ENCODE assay signal across 9 cellular contexts in the genomic region with DNA sequence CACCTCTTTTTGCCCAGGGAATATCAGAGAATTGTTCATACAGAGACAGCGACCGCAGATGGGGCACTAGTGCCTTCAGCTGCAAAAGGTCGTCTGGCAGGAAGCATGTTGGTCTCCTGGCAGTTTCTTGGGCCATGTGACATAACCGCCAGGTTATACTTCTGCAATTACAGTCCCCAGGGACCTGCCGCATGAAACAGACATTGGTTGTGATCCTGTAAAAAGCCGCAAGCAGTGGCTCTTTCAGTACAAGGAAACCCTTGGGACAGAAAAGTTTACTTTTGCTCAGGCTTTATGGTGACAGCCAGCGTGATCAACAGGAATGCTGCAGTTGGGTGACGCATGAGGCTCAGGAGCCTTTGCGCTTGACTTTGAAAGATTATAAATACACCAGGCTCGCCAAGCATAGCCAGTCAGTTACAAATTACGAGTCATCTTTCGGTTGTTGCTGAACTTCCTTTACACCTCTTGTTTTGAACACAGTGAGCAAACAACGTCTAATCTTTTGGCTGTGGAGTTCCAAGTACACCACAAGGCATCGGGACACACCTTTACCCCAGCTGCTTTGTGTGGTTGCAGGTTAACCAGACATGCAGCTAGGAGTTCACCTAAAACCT. TPM values are rescaled to one million over a fixed set of nuclear protein-coding genes. Genes with fewer than 3 reads are reported as not detected.
DNase-seq lines count a peak whose midpoint lies in the region; ATAC-seq and TF ChIP-seq lines count a peak whose summit lies in the region.
"Had no signal": no experiment of that assay in that cellular context is flagged by ENCODE, and none has a peak within 500 bp of the region (broad histone marks: within the 10 kb centered on the region; RNA-seq: fewer than 3 reads in every experiment).

No MANE protein-coding gene starts in this region.

- TF ChIP-seq POLR2A in transverse colon (IDR thresholded peaks at IDR 0.05): peak; percentile 52

- H3K4me3 ChIP-seq in transverse colon (peak overlapping the region in 1 of 4 donors; percentile 25), trophoblast cell (ENCODE audit: low read depth, low read length) (no peak overlapping the region)
- H3K4me3 ChIP-seq: A549 had no signal

- peak; percentile 2 for TF ChIP-seq EP300 in transverse colon (IDR thresholded peaks at IDR 0.05; ENCODE audit: low read depth)

- no peak overlapping the region for H2BK12ac ChIP-seq in trophoblast cell (ENCODE audit: low read length)

- TF ChIP-seq CTCF in transverse colon (IDR thresholded peaks at IDR 0.05): no peak

- WGBS in transverse colon (ENCODE audit: low coverage in 1 of 2), 2 donors: 27 to 30% methylated on average over 7 to 14 of the region's 14 CpGs
- no CpG with 5 or more reads among the region's 14 CpGs for WGBS in trophoblast cell (ENCODE audit: extremely low coverage, insufficient coverage, insufficient read length)

- H4K12ac ChIP-seq in trophoblast cell (ENCODE audit: low read depth, low read length): no peak overlapping the region

- H3K18ac ChIP-seq in trophoblast cell (ENCODE audit: low read length): no peak overlapping the region

- H2BK120ac ChIP-seq in trophoblast cell (ENCODE audit: insufficient read depth, low read length, poor library complexity): no peak overlapping the region

- H3K27ac ChIP-seq in transverse colon (peak overlapping the region; percentile 79 to 86 (median 80)), trophoblast cell (ENCODE audit: low read depth, low read length) (no peak overlapping the region)
- H3K27ac ChIP-seq: A549 had no signal

- no peaks in the 10 kb centered on the region for H3K79me2 ChIP-seq in trophoblast cell (ENCODE audit: control insufficient read depth, insufficient read depth, low read length, poor library complexity)

- H4K91ac ChIP-seq in trophoblast cell (ENCODE audit: low read depth, low read length): no peak overlapping the region

- H3K9ac ChIP-seq in trophoblast cell (ENCODE audit: low read length): no peak overlapping the region

- H3K4me2 ChIP-seq in trophoblast cell (ENCODE audit: low read length): no peak overlapping the region
- H3K4me2 ChIP-seq: A549 had no signal

- no peak overlapping the region for H2BK5ac ChIP-seq in trophoblast cell (ENCODE audit: low read depth, low read length, poor library complexity)

- H3K27me3 ChIP-seq in transverse colon (no peaks in the 10 kb centered on the region), trophoblast cell (ENCODE audit: insufficient read depth, low read length) (no peaks in the 10 kb centered on the region)

- H3K14ac ChIP-seq in trophoblast cell (ENCODE audit: low read length): no peak overlapping the region

- H2AK5ac ChIP-seq in trophoblast cell (ENCODE audit: low read length): no peak overlapping the region

- no peaks in the 10 kb centered on the region for H3K79me1 ChIP-seq in trophoblast cell (ENCODE audit: low read length)

- H3K9me3 ChIP-seq in transverse colon (no peaks in the 10 kb centered on the region), trophoblast cell (ENCODE audit: insufficient read depth, low read depth, low read length) (no peaks in the 10 kb centered on the region)
- H3K9me3 ChIP-seq: A549 had no signal

- H2AFZ ChIP-seq in trophoblast cell (ENCODE audit: insufficient read depth, low read length, poor library complexity): no peak overlapping the region

- no peak overlapping the region for H4K8ac ChIP-seq in trophoblast cell (ENCODE audit: low read depth, low read length)

- in situ Hi-C loops in transverse colon (cut with MboI; ENCODE audit: low pct_ligation_motif_present in 1 of 4, low pct_unique_long_range_greater_than_20kb in 1 of 4, low sequenced_read_pairs in 3 of 4): no loop called here

- no peak overlapping the region for H3K23ac ChIP-seq in trophoblast cell (ENCODE audit: low read length)

- intact Hi-C loops in transverse colon (cut with DNase I; ENCODE audit: low total_unique reads): no loop called here

- H3K36me3 ChIP-seq in transverse colon (no peaks in the 10 kb centered on the region), trophoblast cell (ENCODE audit: control insufficient read depth in 1 of 2, insufficient read depth in 2 of 2, low read length in 2 of 2) (no peaks in the 10 kb centered on the region)

- H3K4me1 ChIP-seq in transverse colon (peaks cover 0 to 34% (median 10%) of the 10 kb centered on the region in 4 donors), trophoblast cell (ENCODE audit: control insufficient read depth in 1 of 2, insufficient read depth in 2 of 2, low read length in 2 of 2) (no peaks in the 10 kb centered on the region)
- H3K4me1 ChIP-seq: A549 had no signal

- peak; percentile 69 for ATAC-seq in HG02938 (IDR thresholded peaks at IDR 0.05; ENCODE audit: unreplicated experiment)
- ATAC-seq: A549 had no signal

- no peak overlapping the region for H3K4ac ChIP-seq in trophoblast cell (ENCODE audit: low read depth, low read length)

- DNase-seq in NCI-H187 (lab: John Stamatoyannopoulos, UW): peak; percentile 18 to 57
- DNase-seq in NCI-H187 treated with DMSO at 0.1 percent for 48 hours (lab: John Stamatoyannopoulos, UW): no peak
- DNase-seq in NCI-H526 treated with DMSO at 0.1 percent for 48 hours (lab: John Stamatoyannopoulos, UW): peak; percentile 74
- peak; percentile 67 for DNase-seq in activated CD8-positive, alpha-beta memory T cell treated with anti-CD3 and anti-CD28 coated beads, Interleukin-2, amount 50 U/mL, for 1 hour (ENCODE audit: extremely low read depth)
- peak; percentile 29 for DNase-seq in glomerular visceral epithelial cell (ENCODE audit: extremely low spot score)
- DNase-seq in transverse colon: peak; percentile 75
- DNase-seq in trophoblast cell: no peak

RNA-seq across cellular contexts. Expression of a gene that starts 50.5 kb away (rescaled TPM):
- total RNA-seq in transverse colon: not detected
- polyA plus RNA-seq in trophoblast cell (2013): 0.05 TPM in 1 of 2 replicates, not detected in the other

Comparison
In these comparisons a context has a peak if more than half of its experiments do, and no peak if none do; other contexts are left out.
1. DNase-seq: peak in NCI-H187 (2 of 2), NCI-H526 treated with DMSO at 0.1 percent for 48 hours (single experiment), activated CD8-positive, alpha-beta memory T cell treated with anti-CD3 and anti-CD28 coated beads, Interleukin-2, amount 50 U/mL, for 1 hour (single experiment), glomerular visceral epithelial cell (single experiment) and transverse colon (single experiment); none in NCI-H187 treated with DMSO at 0.1 percent for 48 hours (single experiment) and trophoblast cell (0 of 2).